In genomic region chr6:24802271-24803059, GRCh38 we compare ENCODE assay signal across 16 cellular contexts. TPM values are rescaled to one million over a fixed set of nuclear protein-coding genes. Genes with fewer than 3 reads are reported as not detected.
DNase-seq lines count a peak whose midpoint lies in the region; ATAC-seq and TF ChIP-seq lines count a peak whose summit lies in the region.
"Had no signal": no experiment of that assay in that cellular context is flagged by ENCODE, and none has a peak within 500 bp of the region (broad histone marks: within the 10 kb centered on the region; RNA-seq: fewer than 3 reads in every experiment).

No MANE protein-coding gene starts in this region.

- no peaks in the 10 kb centered on the region for H3K9me3 Mint-ChIP-seq in Caco-2 (ENCODE audit: unreplicated experiment)
- H3K9me3 Mint-ChIP-seq in naive thymus-derived CD8-positive, alpha-beta T cell: peaks cover 0 to 1% (median 0%) of the 10 kb centered on the region in 9 donors
- H3K9me3 Mint-ChIP-seq: activated CD4-positive, alpha-beta T cell treated with anti-CD3 and anti-CD28 coated beads, Interleukin-2, amount 10 ng/mL, durations not matched to agents 7 days and 5 days had no signal

- H3K4me1 Mint-ChIP-seq in Caco-2 (ENCODE audit: low read depth, unreplicated experiment): peaks cover 7% of the 10 kb centered on the region
- H3K4me1 Mint-ChIP-seq in naive thymus-derived CD8-positive, alpha-beta T cell: peaks cover 0 to 14% (median 11%) of the 10 kb centered on the region in 4 donors

- WGBS in body of pancreas, 2 donors: 79 to 88% methylated on average over 8 of the region's 8 CpGs

- ATAC-seq in body of pancreas: peak; percentile 15
- peak in 1 of 2 donors; percentile 31 for ATAC-seq in naive thymus-derived CD8-positive, alpha-beta T cell
- ATAC-seq in HG02759 (IDR thresholded peaks at IDR 0.05; ENCODE audit: unreplicated experiment): no peak
- ATAC-seq: esophagus mucosa had no signal

- CTCF ChIA-PET in Caco-2 (lab: Charles Lee): interaction anchor here (0.6 kb wide), 1 partner anchor 449 kb away, joined by 6 read pairs; no protein-coding TSS in a partner anchor

- POLR2A ChIA-PET in Caco-2 (lab: Charles Lee): no interaction called here
- POLR2A ChIA-PET in naive thymus-derived CD8-positive, alpha-beta T cell (lab: Charles Lee): interaction anchor here (0.6 to 0.7 kb wide), 3 partner anchors 13 to 215 kb away, joined by 3 to 7 read pairs (median 4); no protein-coding TSS in a partner anchor

- DNase-seq in Caco-2: no peak
- peak; percentile 26 for DNase-seq in LoVo (ENCODE audit: low spot score)
- DNase-seq in body of pancreas: no peak
- DNase-seq in naive thymus-derived CD8-positive, alpha-beta T cell: no peak
- DNase-seq in KG1 (lab: John Stamatoyannopoulos, UW): no peak
- no peak for DNase-seq in stimulated activated CD4-positive, alpha-beta T cell treated with anti-CD3 and anti-CD28 coated beads, Interleukin-2, amount 100 ng/mL, for 48 hours
- no peak for DNase-seq in effector CD4-positive, alpha-beta T cell
- DNase-seq: activated CD4-positive, alpha-beta T cell treated with anti-CD3 and anti-CD28 coated beads, Interleukin-2, amount 10 ng/mL, durations not matched to agents 7 days and 5 days; activated gamma-delta T cell; NCI-H2081; pancreas; transverse colon had no signal

- H3K36me3 ChIP-seq in Caco-2 (ENCODE audit: control insufficient read depth, insufficient read depth, low read length): no peaks in the 10 kb centered on the region
- no peaks in the 10 kb centered on the region for H3K36me3 ChIP-seq in body of pancreas (replicated peaks in 1 of 2; ENCODE audit: insufficient read depth in 1 of 2, low read depth in 2 of 2)
- H3K36me3 ChIP-seq: pancreas, transverse colon had no signal

- no TSS peak for BruUV-seq in Caco-2 (replicated peaks; lab: Mats Ljungman, UMichigan)

- H3K27ac ChIP-seq in body of pancreas: peak overlapping the region in 2 of 4 donors; percentile 50 to 62
- H3K27ac ChIP-seq: transverse colon had no signal

- H3K4me3 Mint-ChIP-seq in Caco-2 (ENCODE audit: unreplicated experiment): peak overlapping the region; percentile 58
- H3K4me3 Mint-ChIP-seq in naive thymus-derived CD8-positive, alpha-beta T cell: peak overlapping the region in 1 of 10 donors; percentile 22
- H3K4me3 Mint-ChIP-seq: activated CD4-positive, alpha-beta T cell treated with anti-CD3 and anti-CD28 coated beads, Interleukin-2, amount 10 ng/mL, durations not matched to agents 7 days and 5 days had no signal

- H3K27me3 Mint-ChIP-seq in Caco-2 (ENCODE audit: insufficient read depth, unreplicated experiment): no peaks in the 10 kb centered on the region
- H3K27me3 Mint-ChIP-seq in naive thymus-derived CD8-positive, alpha-beta T cell: no peaks in the 10 kb centered on the region
- H3K27me3 Mint-ChIP-seq: activated CD4-positive, alpha-beta T cell treated with anti-CD3 and anti-CD28 coated beads, Interleukin-2, amount 10 ng/mL, durations not matched to agents 7 days and 5 days had no signal

- H3K4me1 ChIP-seq in Caco-2 (peaks cover 11% of the 10 kb centered on the region), body of pancreas (peaks cover 32% of the 10 kb centered on the region)
- H3K4me1 ChIP-seq: transverse colon had no signal

- intact Hi-C loops in Caco-2 (cut with micrococcal nuclease; ENCODE audit: unreplicated experiment): no loop called here
- intact Hi-C loops in body of pancreas (cut with DNase I): no loop called here

- peaks cover 6% of the 10 kb centered on the region for H3K36me3 Mint-ChIP-seq in Caco-2 (ENCODE audit: insufficient read depth, unreplicated experiment)
- peaks cover 0 to 69% (median 31%) of the 10 kb centered on the region in 3 donors for H3K36me3 Mint-ChIP-seq in naive thymus-derived CD8-positive, alpha-beta T cell

- no peaks in the 10 kb centered on the region for H3K27me3 ChIP-seq in Caco-2 (replicated peaks; ENCODE audit: control insufficient read depth, insufficient read depth, low read length)
- H3K27me3 ChIP-seq in body of pancreas: no peaks in the 10 kb centered on the region
- H3K27me3 ChIP-seq: pancreas, transverse colon had no signal

- no peak for TF ChIP-seq POLR2A in body of pancreas (IDR thresholded peaks at IDR 0.05)

- no peaks in the 10 kb centered on the region for H3K9me3 ChIP-seq in Caco-2
- H3K9me3 ChIP-seq in body of pancreas: no peaks in the 10 kb centered on the region
- H3K9me3 ChIP-seq: pancreas, transverse colon had no signal

- peak overlapping the region; percentile 93 for H3K27ac Mint-ChIP-seq in Caco-2 (ENCODE audit: unreplicated experiment)
- peak overlapping the region in 9 of 10 donors; percentile 15 to 86 (median 80) for H3K27ac Mint-ChIP-seq in naive thymus-derived CD8-positive, alpha-beta T cell
- H3K27ac Mint-ChIP-seq: activated CD4-positive, alpha-beta T cell treated with anti-CD3 and anti-CD28 coated beads, Interleukin-2, amount 10 ng/mL, durations not matched to agents 7 days and 5 days had no signal

- TF ChIP-seq CTCF in Caco-2 (IDR thresholded peaks at IDR 0.05; ENCODE audit: insufficient read depth in 1 of 2, low read depth in 1 of 2, low read length in 1 of 2, severe bottlenecking in 1 of 2, unreplicated experiment in 1 of 2) (no peak), body of pancreas (IDR thresholded peaks at IDR 0.05) (no peak)

- no peak overlapping the region for H3K4me3 ChIP-seq in Caco-2 (ENCODE audit: low read depth, low read length)
- H3K4me3 ChIP-seq in body of pancreas: no peak overlapping the region
- H3K4me3 ChIP-seq: lung, pancreas, transverse colon had no signal

RNA-seq across cellular contexts. Expression of gene ARMH2, which starts 3.7 kb away (rescaled TPM):
- not detected in 2 replicates for total RNA-seq in Caco-2 (2022)
- total RNA-seq in body of pancreas: not detected
- total RNA-seq in naive thymus-derived CD8-positive, alpha-beta T cell: 1 to 10 TPM; 4.5 to 7.1 TPM
- polyA plus RNA-seq in naive thymus-derived CD8-positive, alpha-beta T cell: under 1 TPM in 2 of 3 donors, not detected in 1; 0.26 to 0.27 TPM
- total RNA-seq: cerebellum, esophagus mucosa, pancreas, transverse colon had no signal
- polyA plus RNA-seq: pancreas had no signal

RNA-seq across cellular contexts. Expression of gene GMNN, which starts 27.7 kb away (rescaled TPM):
- 66.5 and 70.0 TPM in 2 replicates for total RNA-seq in Caco-2 (2022)
- 10 to 100 TPM; 39.2 to 42.8 TPM for total RNA-seq in body of pancreas
- 1 to 10 TPM; 3.4 to 3.6 TPM for total RNA-seq in naive thymus-derived CD8-positive, alpha-beta T cell
- polyA plus RNA-seq in naive thymus-derived CD8-positive, alpha-beta T cell: 1 to 10 TPM; 4.0 to 5.3 (median 4.3) TPM

Comparison
In these comparisons a context has a peak if more than half of its experiments do, and no peak if none do; other contexts are left out.
1. RNA of gene GMNN, which starts 27.7 kb away (total RNA-seq): 66.5 to 70.0 TPM in Caco-2 and 39.2 to 42.8 TPM in body of pancreas; 3.4 to 3.6 TPM in naive thymus-derived CD8-positive, alpha-beta T cell; every median in the first group is over 4 times any median in the second.